In the genomic region with DNA sequence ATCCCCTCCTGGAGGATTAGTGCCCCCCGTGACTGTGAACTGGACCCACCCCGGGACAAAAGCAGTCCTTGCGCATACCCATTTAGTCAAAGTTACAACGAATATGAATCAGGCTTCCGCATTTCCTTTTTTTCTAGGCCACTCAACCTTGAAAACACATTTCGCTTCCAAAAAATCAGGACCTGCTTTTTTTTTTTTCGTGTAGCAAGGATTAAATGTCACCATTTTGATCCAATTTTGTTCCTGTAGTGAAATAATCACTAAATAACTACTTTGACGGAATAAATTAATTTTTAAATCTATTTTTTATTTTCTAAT, we compare ENCODE assay signal across 9 cellular contexts. TPM values are rescaled to one million over a fixed set of nuclear protein-coding genes. Genes with fewer than 3 reads are reported as not detected.
DNase-seq lines count a peak whose midpoint lies in the region; ATAC-seq and TF ChIP-seq lines count a peak whose summit lies in the region.
"Had no signal": no experiment of that assay in that cellular context is flagged by ENCODE, and none has a peak within 500 bp of the region (broad histone marks: within the 10 kb centered on the region; RNA-seq: fewer than 3 reads in every experiment).

No MANE protein-coding gene starts in this region.

- H2BK15ac ChIP-seq in mesenchymal stem cell (ENCODE audit: low read depth, poor library complexity, severe bottlenecking), result no peak overlapping the region

- H3K9me3 ChIP-seq in right atrium auricular region, result no peaks in the 10 kb centered on the region
- H3K9me3 ChIP-seq in mesenchymal stem cell (ENCODE audit: control insufficient read depth, low read length), result no peaks in the 10 kb centered on the region
- H3K9me3 ChIP-seq in uterus, result no peaks in the 10 kb centered on the region

- peak overlapping the region; percentile 57 to 60 for H3K4me3 ChIP-seq in right atrium auricular region
- peak overlapping the region in 1 of 2 experiments; percentile 82 for H3K4me3 ChIP-seq in mesenchymal stem cell (ENCODE audit: insufficient read depth in 1 of 2, low read depth in 1 of 2, low read length in 2 of 2)
- peak overlapping the region; percentile 39 to 62 for H3K4me3 ChIP-seq in uterus

- peak overlapping the region; percentile 85 for H3K9ac ChIP-seq in mesenchymal stem cell (ENCODE audit: low read length)

- DNase-seq in right atrium auricular region (ENCODE audit: low spot score) (no peak), left cardiac atrium (no peak), MCF 10A (ENCODE audit: unreplicated experiment) (no peak), mesenchymal stem cell (no peak), uterus (no peak)
- DNase-seq: SHP77 treated with DMSO at 0.1 percent for 48 hours had no signal

- no peak overlapping the region for H2AK5ac ChIP-seq in mesenchymal stem cell (ENCODE audit: low read length, severe bottlenecking)

- no peak overlapping the region for H4K91ac ChIP-seq in mesenchymal stem cell (ENCODE audit: low read length)

- no peak for TF ChIP-seq CTCF in right atrium auricular region (IDR thresholded peaks at IDR 0.05)
- no peak for TF ChIP-seq CTCF in MCF 10A (IDR thresholded peaks at IDR 0.05; ENCODE audit: unreplicated experiment)
- TF ChIP-seq CTCF in uterus (IDR thresholded peaks at IDR 0.05), result no peak

- intact Hi-C loops in left cardiac atrium (cut with DNase I), result no loop called here
- intact Hi-C loops in MCF 10A (cut with micrococcal nuclease), result loop anchor here (10.0 kb wide), 1 partner anchor 93 kb away; no protein-coding TSS in a partner anchor
- intact Hi-C loops in uterus (cut with DNase I; ENCODE audit: low total_unique reads), result no loop called here

- no peak overlapping the region for H2BK12ac ChIP-seq in mesenchymal stem cell (ENCODE audit: low read length in 2 of 2)

- no peaks in the 10 kb centered on the region for H3K79me1 ChIP-seq in mesenchymal stem cell (replicated peaks; ENCODE audit: low read length, poor library complexity, severe bottlenecking)

- H3K36me3 ChIP-seq in right atrium auricular region (no peaks in the 10 kb centered on the region), mesenchymal stem cell (ENCODE audit: control insufficient read depth in 1 of 2, insufficient read depth in 2 of 2, low read depth in 1 of 2, low read length in 2 of 2) (peaks cover 0 to 4% of the 10 kb centered on the region in 2 experiments), uterus (no peaks in the 10 kb centered on the region)

- 21% methylated on average over 6 of the region's 8 CpGs for WGBS in mesenchymal stem cell

- ATAC-seq in left cardiac atrium (no peak), GM21360 (IDR thresholded peaks at IDR 0.05; ENCODE audit: unreplicated experiment) (no peak), HG03354 (IDR thresholded peaks at IDR 0.05; ENCODE audit: poor library complexity, severe bottlenecking, unreplicated experiment) (no peak), GM21447 (IDR thresholded peaks at IDR 0.05; ENCODE audit: unreplicated experiment) (no peak)

- H3K9me3 Mint-ChIP-seq in MCF 10A (ENCODE audit: unreplicated experiment), result no peaks in the 10 kb centered on the region

- peak overlapping the region in 1 of 2 donors; percentile 9 for H3K27ac ChIP-seq in right atrium auricular region
- no peak overlapping the region for H3K27ac ChIP-seq in mesenchymal stem cell (ENCODE audit: low read length, poor library complexity, severe bottlenecking)
- H3K27ac ChIP-seq in uterus, result no peak overlapping the region

- no peak overlapping the region for H2AFZ ChIP-seq in mesenchymal stem cell (ENCODE audit: low read depth, low read length)

- POLR2A ChIA-PET in MCF 10A (lab: Yijun Ruan, JAX), result no interaction called here

- no peak overlapping the region for H3K4ac ChIP-seq in mesenchymal stem cell (ENCODE audit: low read depth in 1 of 2, low read length in 2 of 2)

- H3K36me3 Mint-ChIP-seq in MCF 10A (ENCODE audit: insufficient read depth, unreplicated experiment), result no peaks in the 10 kb centered on the region

- no TSS peak for BruUV-seq in MCF 10A (replicated peaks; lab: Mats Ljungman, UMichigan)

- no peak overlapping the region for H3K27ac Mint-ChIP-seq in MCF 10A (ENCODE audit: low read depth, unreplicated experiment)

- H3K4me1 ChIP-seq in right atrium auricular region, result no peaks in the 10 kb centered on the region
- peaks cover 6% of the 10 kb centered on the region for H3K4me1 ChIP-seq in mesenchymal stem cell (ENCODE audit: control insufficient read depth, insufficient read depth, low read depth, low read length)
- no peaks in the 10 kb centered on the region for H3K4me1 ChIP-seq in uterus

- H2BK5ac ChIP-seq in mesenchymal stem cell (ENCODE audit: low read depth, low read length, poor library complexity, severe bottlenecking), result no peak overlapping the region

- H3K23ac ChIP-seq in mesenchymal stem cell (ENCODE audit: low read length in 2 of 2), result no peak overlapping the region

- H3K27me3 ChIP-seq in right atrium auricular region (no peaks in the 10 kb centered on the region), mesenchymal stem cell (ENCODE audit: control insufficient read depth in 1 of 2, insufficient read depth in 1 of 2, low read length in 2 of 2) (peaks cover 0 to 35% of the 10 kb centered on the region in 2 experiments), uterus (no peaks in the 10 kb centered on the region)

- H3K4me2 ChIP-seq in mesenchymal stem cell (ENCODE audit: low read length, poor library complexity, severe bottlenecking), result peak overlapping the region; percentile 93

- no peak overlapping the region for H3K14ac ChIP-seq in mesenchymal stem cell (ENCODE audit: low read length in 2 of 2)

- no peak overlapping the region for H3K18ac ChIP-seq in mesenchymal stem cell (ENCODE audit: low read depth in 1 of 2, low read length in 2 of 2)

- H3K27me3 Mint-ChIP-seq in MCF 10A (ENCODE audit: insufficient read depth, unreplicated experiment), result peaks cover 56% of the 10 kb centered on the region

- no peak for TF ChIP-seq POLR2A in uterus (IDR thresholded peaks at IDR 0.05)

- H4K8ac ChIP-seq in mesenchymal stem cell (ENCODE audit: low read length), result no peak overlapping the region

- CTCF ChIA-PET in MCF 10A (lab: Yijun Ruan, JAX), result interaction anchor here (1.6 kb wide), 1 partner anchor 10 kb away, joined by 11 read pairs; no protein-coding TSS in a partner anchor

- H3K4me1 Mint-ChIP-seq in MCF 10A (ENCODE audit: insufficient read depth, unreplicated experiment), result peaks cover 6% of the 10 kb centered on the region

- H3K4me3 Mint-ChIP-seq in MCF 10A (ENCODE audit: unreplicated experiment), result peak overlapping the region; percentile 93

- no peak overlapping the region for H2BK120ac ChIP-seq in mesenchymal stem cell (ENCODE audit: low read depth, low read length)

RNA-seq across cellular contexts. Expression of a gene that starts 0.5 kb away (rescaled TPM):
- total RNA-seq in right atrium auricular region, result 1 to 10 TPM; 2.8 to 3.5 TPM
- 1 to 10 TPM; 3.4 to 7.8 TPM for total RNA-seq in left cardiac atrium
- 1.9 and 2.5 TPM in 2 replicates for total RNA-seq in MCF 10A (2022)
- 0.01 TPM for polyA plus RNA-seq in mesenchymal stem cell (2013, experiment 1 of 2)
- polyA plus RNA-seq in mesenchymal stem cell (2013, experiment 2 of 2), result 0.04 TPM
- total RNA-seq in uterus, result 1 to 10 TPM in 2 of 4 donors, under 1 TPM in 1, not detected in 1; 0.29 to 5.8 (median 1.4) TPM

RNA-seq across cellular contexts. Expression of a gene that starts 59.6 kb away (rescaled TPM):
- total RNA-seq in right atrium auricular region (1 to 10 TPM; 8.0 to 9.5 TPM), left cardiac atrium (10 to 100 TPM in 1 of 2 donors, 1 to 10 TPM in 1; 9.1 to 14.4 TPM), MCF 10A (2022) (8.3 and 8.6 TPM in 2 replicates), uterus (10 to 100 TPM in 3 of 4 donors, 1 to 10 TPM in 1; 9.4 to 19.4 (median 16.5) TPM)
- polyA plus RNA-seq in mesenchymal stem cell (2013, experiment 1 of 2), result 5.9 TPM
- polyA plus RNA-seq in mesenchymal stem cell (2013, experiment 2 of 2), result 6.2 TPM
